Comparison of ENCODE assay signal across 24 cellular contexts in genomic region chr1:239784896-239785295, GRCh38.
"Had no signal": no experiment of that assay in that cellular context is flagged by ENCODE, and none has a peak within 500 bp of the region (broad histone marks: within the 10 kb centered on the region; RNA-seq: fewer than 3 reads in every experiment).

No MANE protein-coding gene starts in this region.

- H3K79me2 ChIP-seq: hepatocyte had no signal

- H3K4me1 ChIP-seq: foreskin keratinocyte, right atrium auricular region, stomach, transverse colon had no signal

- ATAC-seq: foreskin keratinocyte; left cardiac atrium; left ventricle myocardium superior; natural killer cell treated with Interleukin-12 subunit alpha and Interleukin-12 subunit beta and Interleukin-15 and Interleukin-18, amount 100 ng/mL, for 72 hours had no signal

- H2AFZ ChIP-seq: hepatocyte, neural progenitor cell had no signal

- FAIRE-seq: endothelial cell of umbilical vein had no signal

- DNase-seq: effector CD4-positive, alpha-beta T cell; endodermal cell; erythroblast; foreskin keratinocyte; head of caudate nucleus; kidney; left cardiac atrium; left ventricle myocardium superior; mesenchymal stem cell; midbrain; nucleus accumbens; ovary; small intestine; stimulated activated CD4-positive, alpha-beta T cell treated with anti-CD3 and anti-CD28 coated beads, Interleukin-12 subunit alpha, Interleukin-12 subunit beta, amount 100 ng/mL, for 4 hours; stimulated activated naive CD4-positive, alpha-beta T cell; stomach; transverse colon had no signal

- H3K4me2 ChIP-seq: hepatocyte, neural progenitor cell had no signal

- H3K36me3 ChIP-seq: neural progenitor cell, ovary, right atrium auricular region, stomach, thoracic aorta, transverse colon had no signal

- H3K27me3 ChIP-seq: foreskin keratinocyte, hepatocyte, neural progenitor cell, ovary, right atrium auricular region, stomach, transverse colon had no signal

- H3K27ac ChIP-seq: foreskin keratinocyte, hepatocyte, neural progenitor cell, ovary, right atrium auricular region, stomach, thoracic aorta, transverse colon had no signal

- H3K9me3 ChIP-seq: ovary, right atrium auricular region, stomach, thoracic aorta, transverse colon had no signal

- H3K4me3 ChIP-seq: hepatocyte, lung, neural progenitor cell, ovary, right atrium auricular region, stomach, thoracic aorta, transverse colon had no signal

- H3K9ac ChIP-seq: neural progenitor cell had no signal
